In genomic region chr1:115527746-115528145, GRCh38 we compare ENCODE assay signal across 1 cellular context.
TF ChIP-seq lines count a peak whose summit lies in the region.

No MANE protein-coding gene starts in this region.

TF ChIP-seq in GM23338, 12 proteins besides CTCF, POLR2A, EP300 and RAD21 (continued from another document):
- TF ChIP-seq ZNF462 (CRISPR knock-in tag; IDR thresholded peaks at IDR 0.05) (no peak), CREB1 (CRISPR knock-in tag; IDR thresholded peaks at IDR 0.05; ENCODE audit: low read depth) (no peak), EZH2phosphoT487 (IDR thresholded peaks at IDR 0.05; ENCODE audit: unreplicated experiment) (no peak)
